25 cellular contexts compared by ENCODE assay signal in the genomic region with DNA sequence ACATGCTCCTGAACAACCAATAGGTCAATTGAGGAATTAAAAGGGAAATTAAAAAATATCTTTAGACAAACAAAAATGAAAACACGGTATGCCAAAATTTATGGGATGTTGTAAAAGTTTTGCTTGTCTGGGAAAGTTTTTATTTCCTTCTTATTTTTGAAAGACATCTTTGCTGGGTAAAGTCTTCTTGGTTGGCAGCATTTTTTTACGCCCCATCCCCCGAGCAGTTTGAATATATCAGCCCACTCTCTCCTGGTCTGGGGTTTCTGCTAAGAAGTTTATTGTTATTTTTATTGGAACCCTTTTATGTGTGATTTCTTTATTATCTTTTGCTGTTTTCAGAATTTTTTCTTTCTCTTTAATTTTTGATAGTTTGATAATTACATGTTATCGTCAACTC.
"Had no signal": no experiment of that assay in that cellular context is flagged by ENCODE, and none has a peak within 500 bp of the region (broad histone marks: within the 10 kb centered on the region; RNA-seq: fewer than 3 reads in every experiment).

No MANE protein-coding gene starts in this region.

- H3K4me3 Mint-ChIP-seq: dendritic cell treated with granulocyte-macrophage colony-stimulating factor and Interleukin-4, amounts not matched to agents 40 ng/mL and 50 ng/mL, for 4 days; mesothelial cell of epicardium had no signal

- H3K4me3 ChIP-seq: colonic mucosa, esophagus squamous epithelium, gastrocnemius medialis, heart right ventricle, left lung, lower lobe of right lung, mucosa of descending colon had no signal

- H3K27me3 ChIP-seq: colonic mucosa, esophagus squamous epithelium, gastrocnemius medialis, heart right ventricle, left lung had no signal

- H3K27me3 Mint-ChIP-seq: dendritic cell treated with granulocyte-macrophage colony-stimulating factor and Interleukin-4, amounts not matched to agents 40 ng/mL and 50 ng/mL, for 4 days; effector memory CD8-positive, alpha-beta T cell; naive B cell had no signal

- ATAC-seq: effector memory CD8-positive, alpha-beta T cell; esophagus mucosa; gastrocnemius medialis; heart right ventricle; left cardiac atrium; left lung; left ventricle myocardium superior; lower lobe of right lung; mucosa of descending colon had no signal

- H3K27ac Mint-ChIP-seq: dendritic cell treated with granulocyte-macrophage colony-stimulating factor and Interleukin-4, amounts not matched to agents 40 ng/mL and 50 ng/mL, for 4 days; mesothelial cell of epicardium had no signal

- H3K27ac ChIP-seq: colonic mucosa, esophagus squamous epithelium, gastrocnemius medialis, heart right ventricle, left lung, lower lobe of right lung had no signal

- H3K36me3 ChIP-seq: colonic mucosa, esophagus squamous epithelium, gastrocnemius medialis, heart right ventricle, left lung, lower lobe of right lung had no signal

- DNase-seq: colonic mucosa; cortex of kidney; effector CD8-positive, alpha-beta T cell; effector memory CD8-positive, alpha-beta T cell; esophagus squamous epithelium; foreskin fibroblast; foreskin melanocyte; gastrocnemius medialis; glutamatergic neuron; head of caudate nucleus; heart right ventricle; hippocampal formation; left cardiac atrium; left lung; left ventricle myocardium superior; lower lobe of right lung; mesenchymal stem cell; mucosa of descending colon; naive B cell had no signal

- FAIRE-seq: endothelial cell of umbilical vein, islet of Langerhans, keratinocyte had no signal

- H3K4me1 ChIP-seq: colonic mucosa, esophagus squamous epithelium, left lung had no signal

- H3K9me3 ChIP-seq: colonic mucosa, esophagus squamous epithelium had no signal
